ENCODE assay signal across 2 cellular contexts in genomic region chr3:5232570-5232969, GRCh38.
TF ChIP-seq lines count a peak whose summit lies in the region.

No MANE protein-coding gene starts in this region.

TF ChIP-seq in IMR-90, 13 proteins besides CTCF, POLR2A, EP300 and RAD21 (continued from another document):
- TF ChIP-seq RFX5 (IDR thresholded peaks at IDR 0.05; ENCODE audit: low read depth, low read length) (no peak), CHD1 (IDR thresholded peaks at IDR 0.05; ENCODE audit: low read depth, low read length) (no peak)
TF ChIP-seq in IMR-90: peak in this region for 0.

TF ChIP-seq in WTC11, 78 proteins besides CTCF, POLR2A, EP300 and RAD21 (continued from another document):
- TF ChIP-seq ZNF532 (CRISPR knock-in tag; IDR thresholded peaks at IDR 0.05; ENCODE audit: borderline replicate concordance) (no peak), NFE2L1 (CRISPR knock-in tag; IDR thresholded peaks at IDR 0.05) (no peak), MLX (CRISPR knock-in tag; IDR thresholded peaks at IDR 0.05) (no peak), ZNF219 (CRISPR knock-in tag; IDR thresholded peaks at IDR 0.05; ENCODE audit: borderline replicate concordance) (no peak), CDX4 (CRISPR knock-in tag; IDR thresholded peaks at IDR 0.05; ENCODE audit: borderline replicate concordance) (no peak), GTF2I (CRISPR knock-in tag; conservative IDR thresholded peaks at IDR 0.05) (no peak), ZNF671 (CRISPR knock-in tag; IDR thresholded peaks at IDR 0.05) (no peak)
- TF ChIP-seq, protein P1, sequence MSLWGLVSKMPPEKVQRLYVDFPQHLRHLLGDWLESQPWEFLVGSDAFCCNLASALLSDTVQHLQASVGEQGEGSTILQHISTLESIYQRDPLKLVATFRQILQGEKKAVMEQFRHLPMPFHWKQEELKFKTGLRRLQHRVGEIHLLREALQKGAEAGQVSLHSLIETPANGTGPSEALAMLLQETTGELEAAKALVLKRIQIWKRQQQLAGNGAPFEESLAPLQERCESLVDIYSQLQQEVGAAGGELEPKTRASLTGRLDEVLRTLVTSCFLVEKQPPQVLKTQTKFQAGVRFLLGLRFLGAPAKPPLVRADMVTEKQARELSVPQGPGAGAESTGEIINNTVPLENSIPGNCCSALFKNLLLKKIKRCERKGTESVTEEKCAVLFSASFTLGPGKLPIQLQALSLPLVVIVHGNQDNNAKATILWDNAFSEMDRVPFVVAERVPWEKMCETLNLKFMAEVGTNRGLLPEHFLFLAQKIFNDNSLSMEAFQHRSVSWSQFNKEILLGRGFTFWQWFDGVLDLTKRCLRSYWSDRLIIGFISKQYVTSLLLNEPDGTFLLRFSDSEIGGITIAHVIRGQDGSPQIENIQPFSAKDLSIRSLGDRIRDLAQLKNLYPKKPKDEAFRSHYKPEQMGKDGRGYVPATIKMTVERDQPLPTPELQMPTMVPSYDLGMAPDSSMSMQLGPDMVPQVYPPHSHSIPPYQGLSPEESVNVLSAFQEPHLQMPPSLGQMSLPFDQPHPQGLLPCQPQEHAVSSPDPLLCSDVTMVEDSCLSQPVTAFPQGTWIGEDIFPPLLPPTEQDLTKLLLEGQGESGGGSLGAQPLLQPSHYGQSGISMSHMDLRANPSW (CRISPR knock-in tag; conservative IDR thresholded peaks at IDR 0.05; ENCODE audit: low read depth) = no peak
